ENCODE assay signal across 28 cellular contexts in the genomic region with DNA sequence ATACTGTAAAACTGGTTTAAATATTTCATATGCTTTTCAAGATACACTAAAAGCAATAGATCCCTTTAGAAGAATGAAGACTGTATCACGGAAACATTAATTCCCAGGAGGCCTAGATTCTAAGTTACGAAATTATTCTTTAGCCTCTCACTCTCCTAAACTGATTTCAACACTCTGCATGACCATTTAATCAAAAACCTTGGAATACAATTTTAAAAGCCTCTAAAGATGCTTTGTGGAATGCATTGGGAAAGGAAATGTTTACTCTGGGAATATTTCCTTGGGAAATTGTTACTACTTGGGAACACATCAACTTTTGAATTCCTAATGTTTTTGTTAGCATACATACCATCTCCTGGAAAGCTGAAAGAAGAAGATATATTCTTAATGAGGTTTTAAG.
DNase-seq lines count a peak whose midpoint lies in the region; ATAC-seq and TF ChIP-seq lines count a peak whose summit lies in the region.
"Had no signal": no experiment of that assay in that cellular context is flagged by ENCODE, and none has a peak within 500 bp of the region (broad histone marks: within the 10 kb centered on the region; RNA-seq: fewer than 3 reads in every experiment).

No MANE protein-coding gene starts in this region.

- H3K4me3 ChIP-seq in heart left ventricle (no peak overlapping the region), cardiac fibroblast (replicated peaks in 1 of 2; ENCODE audit: low read depth in 2 of 2, low read length in 2 of 2) (no peak overlapping the region), gastroesophageal sphincter (no peak overlapping the region), suprapubic skin (no peak overlapping the region)
- H3K4me3 ChIP-seq: body of pancreas, psoas muscle had no signal

- TF ChIP-seq EP300 in gastroesophageal sphincter (IDR thresholded peaks at IDR 0.05) (no peak), suprapubic skin (IDR thresholded peaks at IDR 0.05) (no peak)

- intact Hi-C loops in Right ventricle myocardium superior (cut with DNase I) (no loop called here), heart left ventricle (cut with DNase I) (no loop called here)

- TF ChIP-seq POLR2A in heart left ventricle (IDR thresholded peaks at IDR 0.05) (no peak), gastroesophageal sphincter (IDR thresholded peaks at IDR 0.05) (no peak), suprapubic skin (IDR thresholded peaks at IDR 0.05) (no peak)

- no peaks in the 10 kb centered on the region for H3K36me3 ChIP-seq in heart left ventricle
- H3K36me3 ChIP-seq in gastroesophageal sphincter: no peaks in the 10 kb centered on the region
- H3K36me3 ChIP-seq in suprapubic skin: no peaks in the 10 kb centered on the region

- DNase-seq in Right ventricle myocardium superior (no peak), heart left ventricle (no peak), cardiac fibroblast (ENCODE audit: low read depth in 2 of 2) (peak; percentile 72 to 75), suprapubic skin (ENCODE audit: low spot score in 2 of 2) (no peak), KG1 (lab: John Stamatoyannopoulos, UW) (no peak), CD1c-positive myeloid dendritic cell (ENCODE audit: extremely low spot score) (no peak)
- DNase-seq: 8988T; activated CD4-positive, alpha-beta memory T cell treated with anti-CD3 and anti-CD28 coated beads, Interleukin-2, amount 10 ng/mL, durations not matched to agents 7 days and 5 days; activated CD4-positive, CD25-positive, alpha-beta regulatory T cell treated with anti-CD3 and anti-CD28 coated beads, Interleukin-2, amount 50 U/mL, for 72 hours; activated CD8-positive, alpha-beta memory T cell treated with anti-CD3 and anti-CD28 coated beads, Interleukin-2, amount 50 U/mL, for 4 hours; activated naive CD4-positive, alpha-beta T cell treated with Interleukin-2 at 50 U/mL for 16 hours; body of pancreas; CD8-positive, alpha-beta memory T cell; H7; kidney; naive thymus-derived CD4-positive, alpha-beta T cell; NCI-H1436; NCI-H2081; NCI-H345; NCI-H748 treated with DMSO at 0.1 percent for 48 hours; nucleus accumbens; psoas muscle; SHP77 treated with DMSO at 0.1 percent for 48 hours; T-helper 2 cell had no signal

- no peak for TF ChIP-seq CTCF in heart left ventricle (IDR thresholded peaks at IDR 0.05)
- no peak for TF ChIP-seq CTCF in cardiac fibroblast (IDR thresholded peaks at IDR 0.05; ENCODE audit: low read depth, low read length)
- TF ChIP-seq CTCF in gastroesophageal sphincter (IDR thresholded peaks at IDR 0.05): no peak
- no peak for TF ChIP-seq CTCF in suprapubic skin (IDR thresholded peaks at IDR 0.05)

- H3K9me3 ChIP-seq in heart left ventricle: no peaks in the 10 kb centered on the region
- no peaks in the 10 kb centered on the region for H3K9me3 ChIP-seq in gastroesophageal sphincter
- no peaks in the 10 kb centered on the region for H3K9me3 ChIP-seq in suprapubic skin
- H3K9me3 ChIP-seq: body of pancreas, psoas muscle had no signal

- ATAC-seq in Right ventricle myocardium superior (ENCODE audit: poor library complexity) (peak; percentile 71), heart left ventricle (no peak), gastroesophageal sphincter (peak; percentile 68), GM18498 (IDR thresholded peaks at IDR 0.05; ENCODE audit: unreplicated experiment) (no peak)
- ATAC-seq: body of pancreas; naive thymus-derived CD4-positive, alpha-beta T cell; Panc1; psoas muscle; stimulated activated memory B cell treated with anti-CD40 and anti-IgM and Interleukin-4, amounts not matched to agents 10 μg/mL and 1 μg/mL and 100 μg/mL, for 72 hours had no signal

- H3K27ac ChIP-seq in heart left ventricle (peak overlapping the region in 4 of 12 donors; percentile 32 to 41 (median 36)), gastroesophageal sphincter (no peak overlapping the region), suprapubic skin (peak overlapping the region; percentile 52)
- H3K27ac ChIP-seq: body of pancreas, psoas muscle had no signal

- H3K27me3 ChIP-seq in heart left ventricle (no peaks in the 10 kb centered on the region), gastroesophageal sphincter (no peaks in the 10 kb centered on the region), suprapubic skin (no peaks in the 10 kb centered on the region)
- H3K27me3 ChIP-seq: body of pancreas had no signal

- peaks cover 0 to 18% (median 0%) of the 10 kb centered on the region in 12 donors for H3K4me1 ChIP-seq in heart left ventricle
- H3K4me1 ChIP-seq in gastroesophageal sphincter: no peaks in the 10 kb centered on the region
- peaks cover 2% of the 10 kb centered on the region for H3K4me1 ChIP-seq in suprapubic skin
- H3K4me1 ChIP-seq: body of pancreas, psoas muscle had no signal

- 53 to 67% (median 59%) methylated on average over 2 of the region's 2 CpGs for WGBS in heart left ventricle, 4 donors
- 67 to 83% methylated on average over 2 of the region's 2 CpGs for WGBS in gastroesophageal sphincter (ENCODE audit: low coverage in 1 of 2), 2 donors
- WGBS in suprapubic skin: 47% methylated on average over 2 of the region's 2 CpGs

Comparison
In these comparisons a context has a peak if more than half of its experiments do, and no peak if none do; other contexts are left out.
1. ATAC-seq: peak in Right ventricle myocardium superior (single experiment) and gastroesophageal sphincter (single experiment); none in heart left ventricle (0 of 4) and GM18498 (single experiment).
2. DNase-seq: peak in cardiac fibroblast (2 of 2); none in Right ventricle myocardium superior (single experiment), heart left ventricle (0 of 5), suprapubic skin (0 of 2), KG1 (single experiment) and CD1c-positive myeloid dendritic cell (single experiment).